Comparison of ENCODE assay signal across 17 cellular contexts in genomic region chr2:196137271-196137670, GRCh38. TPM values are rescaled to one million over a fixed set of nuclear protein-coding genes. Genes with fewer than 3 reads are reported as not detected.
DNase-seq lines count a peak whose midpoint lies in the region; ATAC-seq and TF ChIP-seq lines count a peak whose summit lies in the region.
"Had no signal": no experiment of that assay in that cellular context is flagged by ENCODE, and none has a peak within 500 bp of the region (broad histone marks: within the 10 kb centered on the region; RNA-seq: fewer than 3 reads in every experiment).

No MANE protein-coding gene starts in this region.

- no peaks in the 10 kb centered on the region for H3K27me3 ChIP-seq in CD4-positive, alpha-beta T cell (ENCODE audit: control insufficient read depth, insufficient read depth, low read length)
- H3K27me3 ChIP-seq: SJSA1 had no signal

- H3K9me3 ChIP-seq in CD4-positive, alpha-beta T cell (ENCODE audit: control insufficient read depth, low read length) = peaks cover 16% of the 10 kb centered on the region
- H3K9me3 ChIP-seq: SJSA1 had no signal

- H3K4me3 Mint-ChIP-seq in CD4-positive, alpha-beta T cell = peak overlapping the region; percentile 1
- H3K4me3 Mint-ChIP-seq in HFFc6 (no peak overlapping the region), memory B cell (no peak overlapping the region)
- H3K4me3 Mint-ChIP-seq in activated naive CD8-positive, alpha-beta T cell = peak overlapping the region; percentile 7

- peaks cover 12% of the 10 kb centered on the region for H3K9me3 Mint-ChIP-seq in CD4-positive, alpha-beta T cell
- H3K9me3 Mint-ChIP-seq in HFFc6 (no peaks in the 10 kb centered on the region), memory B cell (peaks cover 5% of the 10 kb centered on the region)
- peaks cover 2% of the 10 kb centered on the region for H3K9me3 Mint-ChIP-seq in activated naive CD8-positive, alpha-beta T cell (ENCODE audit: low read depth)

- no peak for TF ChIP-seq CTCF in CD4-positive, alpha-beta T cell (IDR thresholded peaks at IDR 0.05)
- TF ChIP-seq CTCF in HFFc6 (IDR thresholded peaks at IDR 0.05) = no peak
- TF ChIP-seq CTCF in coronary artery (IDR thresholded peaks at IDR 0.05) = no peak

- H3K27ac ChIP-seq in CD4-positive, alpha-beta T cell (ENCODE audit: low read depth, low read length) = no peak overlapping the region
- H3K27ac ChIP-seq in coronary artery = no peak overlapping the region
- H3K27ac ChIP-seq: parathyroid adenoma, SJSA1 had no signal

- intact Hi-C loops in CD4-positive, alpha-beta T cell (cut with DNase I, micrococcal nuclease) = loop anchor here in 1 of 2 experiments (2.0 kb wide), 1 partner anchor 18 kb away; no protein-coding TSS in a partner anchor

- peak overlapping the region; percentile 76 for H3K27ac Mint-ChIP-seq in CD4-positive, alpha-beta T cell
- peak overlapping the region; percentile 40 for H3K27ac Mint-ChIP-seq in HFFc6
- H3K27ac Mint-ChIP-seq in activated naive CD8-positive, alpha-beta T cell = peak overlapping the region; percentile 92
- H3K27ac Mint-ChIP-seq in memory B cell = peak overlapping the region; percentile 17

- H3K27me3 Mint-ChIP-seq in CD4-positive, alpha-beta T cell = no peaks in the 10 kb centered on the region
- H3K27me3 Mint-ChIP-seq in HFFc6 (ENCODE audit: insufficient read depth) (peaks cover 2% of the 10 kb centered on the region; the same call in 1 of the 2 replicates), memory B cell (no peaks in the 10 kb centered on the region)
- H3K27me3 Mint-ChIP-seq in activated naive CD8-positive, alpha-beta T cell = no peaks in the 10 kb centered on the region

- H3K36me3 Mint-ChIP-seq in CD4-positive, alpha-beta T cell (ENCODE audit: low read depth) = peaks cover 100% of the 10 kb centered on the region
- peaks cover 68% of the 10 kb centered on the region for H3K36me3 Mint-ChIP-seq in HFFc6 (ENCODE audit: low read depth)
- H3K36me3 Mint-ChIP-seq in activated naive CD8-positive, alpha-beta T cell = peaks cover 45% of the 10 kb centered on the region
- peaks cover 46% of the 10 kb centered on the region for H3K36me3 Mint-ChIP-seq in memory B cell

- ATAC-seq in CD4-positive, alpha-beta T cell (ENCODE audit: poor library complexity) = no peak
- ATAC-seq in memory B cell (ENCODE audit: low read depth) (no peak), HG03439 (IDR thresholded peaks at IDR 0.05; ENCODE audit: unreplicated experiment) (no peak), GM19324 (IDR thresholded peaks at IDR 0.05; ENCODE audit: low FRiP score, unreplicated experiment) (no peak)

- CTCF ChIA-PET in CD4-positive, alpha-beta T cell (lab: Charles Lee) = interaction anchor here (1.2 to 1.3 kb wide), 2 partner anchors 36 to 84 kb away, joined by 3 to 5 read pairs; no protein-coding TSS in a partner anchor

- no peak overlapping the region for H3K4me3 ChIP-seq in coronary artery
- H3K4me3 ChIP-seq: SJSA1 had no signal

- POLR2A ChIA-PET in CD4-positive, alpha-beta T cell (lab: Charles Lee) = interaction anchor here (5.9 kb wide), 1 partner anchor 33 kb away, joined by 28 read pairs; the partner anchor contains the start of gene STK17B

- no peak for DNase-seq in CD4-positive, alpha-beta T cell
- DNase-seq in HFFc6 (no peak), memory B cell (ENCODE audit: low spot score in 2 of 2) (no peak), NCI-H774 (lab: John Stamatoyannopoulos, UW) (no peak), coronary artery (ENCODE audit: low spot score) (no peak)
- DNase-seq: activated naive CD4-positive, alpha-beta T cell treated with Interleukin-2 at 50 U/mL for 16 hours; H7; KBM-7; midbrain; NCI-H146; NCI-H446; small intestine had no signal

- H3K4me1 Mint-ChIP-seq in CD4-positive, alpha-beta T cell (ENCODE audit: low read depth) = peaks cover 58% of the 10 kb centered on the region
- H3K4me1 Mint-ChIP-seq in HFFc6 (ENCODE audit: low read depth) = peaks cover 30% of the 10 kb centered on the region
- H3K4me1 Mint-ChIP-seq in activated naive CD8-positive, alpha-beta T cell (ENCODE audit: low read depth) = peaks cover 54% of the 10 kb centered on the region
- H3K4me1 Mint-ChIP-seq in memory B cell = no peaks in the 10 kb centered on the region

RNA-seq across cellular contexts. Expression of gene STK17B, which starts 34.1 kb away (rescaled TPM):
- 100 to 1,000 TPM; 645 to 648 TPM for total RNA-seq in CD4-positive, alpha-beta T cell
- 10 to 100 TPM; 26.7 to 39.8 (median 32.5) TPM for total RNA-seq in HFFc6 (2021; fragmentation: NEBNext Ultra II Directional; extraction: Animal tissue kit (Norgen Biotek cat#: 25700))

Comparison
In these comparisons a context has a peak if more than half of its experiments do, and no peak if none do; other contexts are left out.
1. H3K27ac Mint-ChIP-seq: peak in every context shown above with its lines; median percentile 92 in activated naive CD8-positive, alpha-beta T cell; 76 in CD4-positive, alpha-beta T cell; 40 in HFFc6; 17 in memory B cell.
2. H3K4me3 Mint-ChIP-seq: peak in CD4-positive, alpha-beta T cell (single experiment) and activated naive CD8-positive, alpha-beta T cell (single experiment); none in HFFc6 (single experiment) and memory B cell (single experiment).
3. RNA of gene STK17B, which starts 34.1 kb away (total RNA-seq): 645 to 648 TPM in CD4-positive, alpha-beta T cell; 26.7 to 39.8 TPM in HFFc6; every median in the first group is over 10 times any median in the second.